In genomic region chrX:130120321-130120731, GRCh38 we compare ENCODE assay signal across 9 cellular contexts. TPM values are rescaled to one million over a fixed set of nuclear protein-coding genes. Genes with fewer than 3 reads are reported as not detected.
A peak's percentile ranks its signal among the peaks of the same experiment; 100 is the strongest.
DNase-seq lines count a peak whose midpoint lies in the region; ATAC-seq and TF ChIP-seq lines count a peak whose summit lies in the region.
"Had no signal": no experiment of that assay in that cellular context is flagged by ENCODE, and none has a peak within 500 bp of the region (broad histone marks: within the 10 kb centered on the region; RNA-seq: fewer than 3 reads in every experiment).

No MANE protein-coding gene starts in this region.

- CTCF ChIA-PET in PC-9 (lab: Charles Lee): no interaction called here

- intact Hi-C loops in PC-9 (cut with micrococcal nuclease; ENCODE audit: unreplicated experiment): no loop called here

- H3K4me1 ChIP-seq in PC-9 (replicated peaks; ENCODE audit: insufficient read depth) (peaks cover 75% of the 10 kb centered on the region), rectal smooth muscle tissue (ENCODE audit: control insufficient read depth, insufficient read depth, low read length) (peaks cover 6% of the 10 kb centered on the region)

- H2AFZ ChIP-seq in PC-9: peak overlapping the region; percentile 45; the same call in 1 of the 2 replicates

- no peaks in the 10 kb centered on the region for H3K9me3 ChIP-seq in PC-9 (ENCODE audit: insufficient read depth, low read depth)

- DNase-seq in NCI-H82 (lab: John Stamatoyannopoulos, UW) (peak; percentile 41), NCI-H82 treated with DMSO at 0.1 percent for 48 hours (lab: John Stamatoyannopoulos, UW; ENCODE audit: unreplicated experiment) (no peak), PC-9 (no peak), fibroblast of villous mesenchyme (ENCODE audit: low read depth) (no peak), Ammon's horn (ENCODE audit: low spot score) (no peak), SHP77 treated with DMSO at 0.1 percent for 48 hours (lab: John Stamatoyannopoulos, UW) (no peak)

- BruUV-seq in PC-9 (replicated peaks; lab: Mats Ljungman, UMichigan): no TSS peak

- H3K36me3 ChIP-seq in PC-9 (ENCODE audit: low read depth) (no peaks in the 10 kb centered on the region), rectal smooth muscle tissue (ENCODE audit: control insufficient read depth, insufficient read depth, low read length) (no peaks in the 10 kb centered on the region)

- peak overlapping the region; percentile 51; the same call in 1 of the 2 replicates for H3K4me3 ChIP-seq in PC-9
- H3K4me3 ChIP-seq in fibroblast of villous mesenchyme (ENCODE audit: low read depth, low read length): peak overlapping the region; percentile 33
- H3K4me3 ChIP-seq in rectal smooth muscle tissue (ENCODE audit: low read length): peak overlapping the region; percentile 57

- H3K4me2 ChIP-seq in PC-9: peak overlapping the region; percentile 81

- no peaks in the 10 kb centered on the region for H4K20me1 ChIP-seq in PC-9 (ENCODE audit: insufficient read depth)

- TF ChIP-seq CTCF in PC-9 (conservative IDR thresholded peaks at IDR 0.05): no peak
- no peak for TF ChIP-seq CTCF in fibroblast of villous mesenchyme (IDR thresholded peaks at IDR 0.05; ENCODE audit: insufficient read depth, low read depth, low read length)

- H3K9me2 ChIP-seq in PC-9 (ENCODE audit: insufficient read depth): no peaks in the 10 kb centered on the region

- POLR2A ChIA-PET in PC-9 (lab: Charles Lee; ENCODE audit: unreplicated experiment): no interaction called here

- no peaks in the 10 kb centered on the region for H3K79me2 ChIP-seq in PC-9 (ENCODE audit: low read depth)

- peak overlapping the region; percentile 66 for H3K27ac ChIP-seq in PC-9
- peak overlapping the region; percentile 42 for H3K27ac ChIP-seq in rectal smooth muscle tissue (ENCODE audit: low read depth, low read length)
- H3K27ac ChIP-seq: C4-2B had no signal

- H3K27me3 ChIP-seq in PC-9 (ENCODE audit: insufficient read depth, low read depth) (no peaks in the 10 kb centered on the region), rectal smooth muscle tissue (ENCODE audit: control insufficient read depth, insufficient read depth, low read length) (no peaks in the 10 kb centered on the region)

- peaks cover 27% of the 10 kb centered on the region for H3F3A ChIP-seq in PC-9 (ENCODE audit: insufficient read depth, low read depth)

- ATAC-seq in HG02588 (IDR thresholded peaks at IDR 0.05; ENCODE audit: unreplicated experiment): peak; percentile 30

- H3K9ac ChIP-seq in rectal smooth muscle tissue (ENCODE audit: low read length): no peak overlapping the region

RNA-seq across cellular contexts. Expression of gene ELF4, which starts 10.0 kb away (rescaled TPM):
- total RNA-seq in PC-9 (2021) (53.0 and 60.3 TPM in 2 replicates), fibroblast of villous mesenchyme (16.4 and 21.3 TPM in 2 replicates)

RNA-seq across cellular contexts. Expression of gene AIFM1, which starts 45.3 kb away (rescaled TPM):
- 70.1 and 83.3 TPM in 2 replicates for total RNA-seq in PC-9 (2021)
- total RNA-seq in fibroblast of villous mesenchyme: 13.5 and 16.0 TPM in 2 replicates

RNA-seq across cellular contexts. Expression of gene RAB33A, which starts 51.4 kb away (rescaled TPM):
- total RNA-seq in PC-9 (2021) (0.57 and 0.95 TPM in 2 replicates), fibroblast of villous mesenchyme (1.3 and 3.5 TPM in 2 replicates)
